ENCODE assay signal across 15 cellular contexts in the genomic region with DNA sequence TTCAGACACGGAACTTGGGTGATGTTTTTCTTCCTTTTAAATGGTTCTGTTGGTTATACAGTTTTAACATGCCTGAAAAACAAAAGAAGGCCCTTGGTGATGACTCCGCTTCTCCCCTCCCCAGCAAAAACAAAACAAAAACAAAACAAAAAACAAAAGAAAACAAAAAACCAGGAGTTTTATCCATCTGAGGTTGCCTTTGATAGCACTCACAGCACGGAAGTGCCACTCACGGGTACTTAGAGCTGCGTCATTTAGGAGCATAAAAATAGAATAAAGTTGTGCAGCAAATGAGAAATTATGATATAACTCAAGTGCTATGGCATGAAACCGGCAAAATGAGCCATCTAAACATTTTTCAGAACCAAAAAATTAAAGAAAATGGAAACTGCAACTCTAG. TPM values are rescaled to one million over a fixed set of nuclear protein-coding genes. Genes with fewer than 3 reads are reported as not detected.
DNase-seq lines count a peak whose midpoint lies in the region; ATAC-seq and TF ChIP-seq lines count a peak whose summit lies in the region.
"Had no signal": no experiment of that assay in that cellular context is flagged by ENCODE, and none has a peak within 500 bp of the region (broad histone marks: within the 10 kb centered on the region; RNA-seq: fewer than 3 reads in every experiment).

No MANE protein-coding gene starts in this region.

- H3K36me3 ChIP-seq in heart left ventricle (peaks cover 0 to 13% (median 0%) of the 10 kb centered on the region in 9 donors), fibroblast of lung (ENCODE audit: control insufficient read depth, insufficient read depth, low read length) (no peaks in the 10 kb centered on the region), osteoblast (ENCODE audit: insufficient read depth, low read length) (peaks cover 14% of the 10 kb centered on the region)
- no peaks in the 10 kb centered on the region for H3K36me3 ChIP-seq in effector memory CD4-positive, alpha-beta T cell (ENCODE audit: control insufficient read depth, insufficient read depth, low read length)
- H3K36me3 ChIP-seq: uterus had no signal

- H3K9me3 ChIP-seq in heart left ventricle, result no peaks in the 10 kb centered on the region
- H3K9me3 ChIP-seq in fibroblast of lung (ENCODE audit: control insufficient read depth, insufficient read depth, low read depth, low read length), result no peaks in the 10 kb centered on the region
- H3K9me3 ChIP-seq in osteoblast (ENCODE audit: low read depth, low read length), result no peaks in the 10 kb centered on the region
- H3K9me3 ChIP-seq in effector memory CD4-positive, alpha-beta T cell (ENCODE audit: control insufficient read depth, low read length), result no peaks in the 10 kb centered on the region
- H3K9me3 ChIP-seq: uterus had no signal

- H3K4me2 ChIP-seq in fibroblast of lung (ENCODE audit: extremely low read depth, insufficient read depth, low read length) (no peak overlapping the region), osteoblast (ENCODE audit: insufficient read depth, low read length) (peak overlapping the region; percentile 49)

- peak overlapping the region in 1 of 12 donors; percentile 2 for H3K4me3 ChIP-seq in heart left ventricle
- no peak overlapping the region for H3K4me3 ChIP-seq in fibroblast of lung (replicated peaks in 1 of 4; ENCODE audit: control extremely low read depth in 1 of 4, insufficient read depth in 1 of 4, low read depth in 3 of 4, low read length in 4 of 4)
- H3K4me3 ChIP-seq in osteoblast (ENCODE audit: insufficient read depth, low read length), result no peak overlapping the region
- H3K4me3 ChIP-seq in effector memory CD4-positive, alpha-beta T cell (ENCODE audit: insufficient read depth, low read depth, low read length, poor library complexity, severe bottlenecking), result no peak overlapping the region
- H3K4me3 ChIP-seq: uterus had no signal

- intact Hi-C loops in heart left ventricle (cut with DNase I) (loop anchor here in 2 of 10 donors (5.0 kb wide), 2 partner anchors 45 to 50 kb away; no protein-coding TSS in a partner anchor), cardiac septum (cut with DNase I) (loop anchor here (5.0 kb wide), 1 partner anchor 40 kb away; no protein-coding TSS in a partner anchor)

- WGBS in heart left ventricle, 4 donors, result 38 to 46% (median 41%) methylated on average over 6 of the region's 6 CpGs

- H2AFZ ChIP-seq in fibroblast of lung (ENCODE audit: low read length) (no peak overlapping the region), osteoblast (ENCODE audit: low read length) (no peak overlapping the region)

- peaks cover 81% of the 10 kb centered on the region for H3K79me2 ChIP-seq in fibroblast of lung (ENCODE audit: control insufficient read depth, insufficient read depth, low read length)
- H3K79me2 ChIP-seq in osteoblast (ENCODE audit: insufficient read depth, low read length), result peaks cover 99% of the 10 kb centered on the region

- H3K4me1 ChIP-seq in heart left ventricle (peaks cover 0 to 97% (median 51%) of the 10 kb centered on the region in 12 donors), fibroblast of lung (ENCODE audit: control insufficient read depth, extremely low read depth, insufficient read depth, low read length) (peaks cover 17% of the 10 kb centered on the region), osteoblast (ENCODE audit: insufficient read depth, low read length) (peaks cover 45% of the 10 kb centered on the region)
- no peaks in the 10 kb centered on the region for H3K4me1 ChIP-seq in effector memory CD4-positive, alpha-beta T cell (ENCODE audit: control insufficient read depth, insufficient read depth, low read length, poor library complexity, severe bottlenecking)
- H3K4me1 ChIP-seq: uterus had no signal

- no peaks in the 10 kb centered on the region for H3K27me3 ChIP-seq in heart left ventricle
- H3K27me3 ChIP-seq in fibroblast of lung (ENCODE audit: control insufficient read depth, insufficient read depth, low read length), result no peaks in the 10 kb centered on the region
- no peaks in the 10 kb centered on the region for H3K27me3 ChIP-seq in osteoblast (ENCODE audit: insufficient read depth, low read length)
- no peaks in the 10 kb centered on the region for H3K27me3 ChIP-seq in effector memory CD4-positive, alpha-beta T cell (replicated peaks; ENCODE audit: control insufficient read depth, insufficient read depth, low read length, poor library complexity, severe bottlenecking)
- H3K27me3 ChIP-seq: uterus had no signal

- DNase-seq in heart left ventricle (no peak), cardiac septum (ENCODE audit: low spot score) (no peak), fibroblast of lung (ENCODE audit: low read depth in 2 of 2) (no peak), osteoblast (ENCODE audit: insufficient read length, low spot score, missing footprints) (no peak), activated gamma-delta T cell treated with Interleukin-2 at 50 U/mL for 16 hours (no peak), NCI-H1105 (lab: John Stamatoyannopoulos, UW) (no peak)
- DNase-seq in activated effector memory CD4-positive, alpha-beta T cell treated with anti-CD3 and anti-CD28 coated beads, Interleukin-2, amount 50 U/mL, for 16 hours, result no peak
- no peak for DNase-seq in effector memory CD4-positive, alpha-beta T cell
- DNase-seq: activated CD4-positive, alpha-beta T cell treated with anti-CD3 and anti-CD28 coated beads for 4 hours; activated T-cell treated with anti-CD3 and anti-CD28 coated beads, Interleukin-2, amount 50 U/mL, for 48 hours; COR-L47; NCI-H2029; NCI-H82; T-helper 2 cell; uterus had no signal

- H4K20me1 ChIP-seq in fibroblast of lung (ENCODE audit: control insufficient read depth, extremely low read depth, insufficient read depth, low read length) (no peaks in the 10 kb centered on the region), osteoblast (ENCODE audit: insufficient read depth, low read length) (peaks cover 4% of the 10 kb centered on the region)

- no peak for TF ChIP-seq POLR2A in heart left ventricle (IDR thresholded peaks at IDR 0.05)

- peak; percentile 32 to 59 (median 52) for ATAC-seq in heart left ventricle

- H3K27ac ChIP-seq in heart left ventricle (peak overlapping the region in 11 of 12 donors; percentile 26 to 75 (median 56)), fibroblast of lung (ENCODE audit: insufficient read depth, low read length) (peak overlapping the region; percentile 72), osteoblast (ENCODE audit: low read depth, low read length) (peak overlapping the region; percentile 96)
- no peak overlapping the region for H3K27ac ChIP-seq in effector memory CD4-positive, alpha-beta T cell (ENCODE audit: insufficient read depth, low read length, poor library complexity, severe bottlenecking)

- TF ChIP-seq CTCF in heart left ventricle (IDR thresholded peaks at IDR 0.05) (no peak), fibroblast of lung (conservative IDR thresholded peaks at IDR 0.05 in 1 of 2, IDR thresholded peaks at IDR 0.05 in 1 of 2; ENCODE audit: low read depth in 1 of 2, low read length in 2 of 2) (no peak), osteoblast (IDR thresholded peaks at IDR 0.05; ENCODE audit: extremely low read depth, low read depth, low read length) (no peak)

- no peak overlapping the region for H3K9ac ChIP-seq in fibroblast of lung (ENCODE audit: insufficient read depth, low read length)

RNA-seq across cellular contexts. Expression of a gene that starts 57.7 kb away (rescaled TPM):
- total RNA-seq in heart left ventricle (100 to 1,000 TPM in 2 of 9 donors, 10 to 100 TPM in 7; 68.5 to 168 (median 86.3) TPM), cardiac septum (122 TPM), fibroblast of lung (68.8 and 91.0 TPM in 2 replicates), osteoblast (119 and 128 TPM in 2 replicates)
- polyA plus RNA-seq in heart left ventricle (10 to 100 TPM; 23.1 to 34.9 TPM), fibroblast of lung (62.7 and 130 TPM in 2 replicates)
- polyA plus RNA-seq in fibroblast of lung (2012), result 35.8 and 75.9 TPM in 2 replicates
- 89.0 and 128 TPM in 2 replicates for polyA minus RNA-seq in fibroblast of lung (ENCODE audit: low replicate concordance)
